ENCODE assay signal across 8 cellular contexts in genomic region chr18:68714707-68715496, GRCh38. TPM values are rescaled to one million over a fixed set of nuclear protein-coding genes. Genes with fewer than 3 reads are reported as not detected.
DNase-seq lines count a peak whose midpoint lies in the region; ATAC-seq, FAIRE-seq and TF ChIP-seq lines count a peak whose summit lies in the region.

Gene TMX3 (minus strand): TSS chr18:68715108. CDS start chr18:68714981, 127 bp downstream.

- DNase-seq in NCI-H2107 treated with DMSO at 0.1 percent for 48 hours (lab: John Stamatoyannopoulos, UW; ENCODE audit: unreplicated experiment): peak; percentile 95
- peak; percentile 90 to 94 (median 93) for DNase-seq in body of pancreas
- DNase-seq in iPS DF 4.7 (ENCODE audit: extremely low read depth, low spot score): peak; percentile 78
- DNase-seq in gastrocnemius medialis: peak; percentile 64 to 81

- H3K27ac ChIP-seq in 22Rv1: peak within 1 kb of the TSS; percentile 72
- peak within 1 kb of the TSS; percentile 37 to 82 (median 72) for H3K27ac ChIP-seq in body of pancreas
- peak within 1 kb of the TSS; percentile 72 to 83 (median 77) for H3K27ac ChIP-seq in gastrocnemius medialis

- ATAC-seq in GM18520 (IDR thresholded peaks at IDR 0.05; ENCODE audit: unreplicated experiment) (peak; percentile 96), HG03064 (IDR thresholded peaks at IDR 0.05; ENCODE audit: low read depth, unreplicated experiment) (peak; percentile 97), body of pancreas (peak; percentile 99), gastrocnemius medialis (peak; percentile 94 to 95)

- H3K4me3 ChIP-seq in body of pancreas (peak within 1 kb of the TSS; percentile 85 to 95), gastrocnemius medialis (peak within 1 kb of the TSS; percentile 82 to 99 (median 90))

- peaks cover 20% of the 10 kb centered on the region for H3K4me1 ChIP-seq in body of pancreas
- H3K4me1 ChIP-seq in gastrocnemius medialis: peaks cover 16 to 20% of the 10 kb centered on the region in 2 donors

- TF ChIP-seq CTCF in 22Rv1 (IDR thresholded peaks at IDR 0.05) (no peak), body of pancreas (IDR thresholded peaks at IDR 0.05) (peak in 1 of 7 experiments; percentile 5), gastrocnemius medialis (IDR thresholded peaks at IDR 0.05 in 4 of 5, conservative IDR thresholded peaks at IDR 0.05 in 1 of 5) (no peak)

- TF ChIP-seq POLR2A in body of pancreas (IDR thresholded peaks at IDR 0.05) (peak in 2 of 3 donors; percentile 48 to 59), gastrocnemius medialis (IDR thresholded peaks at IDR 0.05) (peak in 1 of 2 donors; percentile 13)

- in situ Hi-C loops in gastrocnemius medialis (cut with MboI; ENCODE audit: low sequenced_read_pairs in 4 of 4): no loop called here

- H3K27me3 ChIP-seq in body of pancreas: no peaks in the 10 kb centered on the region
- no peaks in the 10 kb centered on the region for H3K27me3 ChIP-seq in gastrocnemius medialis

- intact Hi-C loops in body of pancreas (cut with DNase I) (no loop called here), gastrocnemius medialis (cut with DNase I; ENCODE audit: low total_unique reads) (loop anchor here (2.0 to 10.0 kb wide), 2 partner anchors 1198 to 1490 kb away; partner anchors contain the start of genes DSEL and RTTN)

- WGBS in body of pancreas, 2 donors: 0% methylated on average over 34 to 71 of the region's 71 CpGs

- FAIRE-seq in TTC549 (lab: Jason Lieb, UNC): peak; percentile 13

- H3K36me3 ChIP-seq in body of pancreas (replicated peaks in 1 of 2; ENCODE audit: insufficient read depth in 1 of 2, low read depth in 2 of 2): peaks cover 0 to 4% of the 10 kb centered on the region in 2 donors
- H3K36me3 ChIP-seq in gastrocnemius medialis: peaks cover 0 to 22% of the 10 kb centered on the region in 2 donors

- H3K9me3 ChIP-seq in body of pancreas (no peaks in the 10 kb centered on the region), gastrocnemius medialis (no peaks in the 10 kb centered on the region)

RNA-seq across cellular contexts. Expression of gene TMX3, which starts in this region (rescaled TPM):
- total RNA-seq in body of pancreas (10 to 100 TPM; 17.5 to 25.9 TPM), gastrocnemius medialis (10 to 100 TPM; 13.7 to 23.3 (median 16.7) TPM)

Comparison
In these comparisons a context has a peak if more than half of its experiments do, and no peak if none do; other contexts are left out.
1. Peak in every context shown above with its lines: DNase-seq, ATAC-seq, H3K4me3 ChIP-seq and H3K27ac ChIP-seq.